In genomic region chr10:25398680-25399079, GRCh38 we compare ENCODE assay signal across 1 cellular context.
TF ChIP-seq lines count a peak whose summit lies in the region.

No MANE protein-coding gene starts in this region.

TF ChIP-seq in WTC11, 78 proteins besides CTCF, POLR2A, EP300 and RAD21 (continued from another document):
- TF ChIP-seq AFF4 (CRISPR knock-in tag; IDR thresholded peaks at IDR 0.05; ENCODE audit: borderline replicate concordance) = no peak
- TF ChIP-seq AR (CRISPR knock-in tag; IDR thresholded peaks at IDR 0.05) = no peak
- no peak for TF ChIP-seq USF1 (CRISPR knock-in tag; IDR thresholded peaks at IDR 0.05)
- no peak for TF ChIP-seq ATF1 (CRISPR knock-in tag; IDR thresholded peaks at IDR 0.05)
- TF ChIP-seq MAX (CRISPR knock-in tag; IDR thresholded peaks at IDR 0.05) = no peak
- TF ChIP-seq JAZF1 (CRISPR knock-in tag; IDR thresholded peaks at IDR 0.05) = no peak
- no peak for TF ChIP-seq ZNF121 (CRISPR knock-in tag; IDR thresholded peaks at IDR 0.05)
- no peak for TF ChIP-seq HMGXB4 (CRISPR knock-in tag; IDR thresholded peaks at IDR 0.05)
- no peak for TF ChIP-seq IRF1 (CRISPR knock-in tag; IDR thresholded peaks at IDR 0.05)
- TF ChIP-seq PRRX2 (CRISPR knock-in tag; IDR thresholded peaks at IDR 0.05) = no peak
- no peak for TF ChIP-seq ZBTB21 (CRISPR knock-in tag; IDR thresholded peaks at IDR 0.05; ENCODE audit: borderline replicate concordance)
